Comparison of ENCODE assay signal across 9 cellular contexts in the genomic region with DNA sequence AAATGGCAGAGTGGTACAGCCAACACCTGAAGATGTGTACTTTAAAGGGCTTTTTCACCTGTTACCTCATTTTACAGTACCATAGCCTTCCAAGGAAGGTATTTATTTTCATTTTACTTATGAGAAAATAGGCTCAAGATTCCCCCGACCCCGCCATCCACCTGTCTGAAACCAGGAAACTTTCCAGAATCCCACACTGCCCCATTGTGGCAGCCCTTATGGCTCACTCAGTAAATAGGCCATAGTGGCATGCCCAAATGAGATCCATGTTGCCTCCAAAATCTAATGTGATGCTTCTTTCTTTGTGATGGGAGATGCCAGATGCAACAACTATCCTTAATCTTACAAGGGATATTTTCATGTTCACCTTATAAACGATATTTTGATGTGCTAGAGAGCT.
DNase-seq lines count a peak whose midpoint lies in the region; ATAC-seq and TF ChIP-seq lines count a peak whose summit lies in the region.
"Had no signal": no experiment of that assay in that cellular context is flagged by ENCODE, and none has a peak within 500 bp of the region (broad histone marks: within the 10 kb centered on the region; RNA-seq: fewer than 3 reads in every experiment).

No MANE protein-coding gene starts in this region.

- no peak overlapping the region for H4K5ac ChIP-seq in mesendoderm (ENCODE audit: low read length)

- no peak for ATAC-seq in HG03432 (IDR thresholded peaks at IDR 0.05; ENCODE audit: unreplicated experiment)

- H3K23ac ChIP-seq in mesendoderm (ENCODE audit: low read length) = no peak overlapping the region

- H3K4me1 ChIP-seq in mesendoderm (ENCODE audit: control insufficient read depth, low read depth, low read length) = peaks cover 3% of the 10 kb centered on the region

- no peaks in the 10 kb centered on the region for H3K9me3 ChIP-seq in WERI-Rb-1 (ENCODE audit: severe bottlenecking)
- H3K9me3 ChIP-seq: tibial nerve had no signal

- H3K36me3 ChIP-seq in WERI-Rb-1 = no peaks in the 10 kb centered on the region
- no peaks in the 10 kb centered on the region for H3K36me3 ChIP-seq in mesendoderm (ENCODE audit: control insufficient read depth, insufficient read depth, low read length)
- H3K36me3 ChIP-seq: tibial nerve had no signal

- no peak overlapping the region; the same call in 1 of the 2 replicates for H3K27ac ChIP-seq in WERI-Rb-1
- no peak overlapping the region for H3K27ac ChIP-seq in mesendoderm (ENCODE audit: low read depth, low read length)

- H3K27me3 ChIP-seq in WERI-Rb-1 (ENCODE audit: insufficient read depth, low read depth, severe bottlenecking) (no peaks in the 10 kb centered on the region), mesendoderm (ENCODE audit: insufficient read depth, low read length, poor library complexity) (no peaks in the 10 kb centered on the region)
- H3K27me3 ChIP-seq: tibial nerve had no signal

- H2BK5ac ChIP-seq in mesendoderm (ENCODE audit: low read length) = no peak overlapping the region

- H3K79me2 ChIP-seq in mesendoderm (ENCODE audit: control insufficient read depth, insufficient read depth, low read length) = no peaks in the 10 kb centered on the region

- no peak overlapping the region for H3K9ac ChIP-seq in mesendoderm (ENCODE audit: low read length)

- H2AK5ac ChIP-seq in mesendoderm (ENCODE audit: low read length) = no peak overlapping the region

- H2BK120ac ChIP-seq in mesendoderm (ENCODE audit: low read depth, low read length) = no peak overlapping the region

- H3K18ac ChIP-seq in mesendoderm (ENCODE audit: low read length) = no peak overlapping the region

- H4K8ac ChIP-seq in mesendoderm (ENCODE audit: low read depth, low read length) = no peak overlapping the region

- H3K4me3 ChIP-seq in WERI-Rb-1 (ENCODE audit: low read depth, low read length) = no peak overlapping the region
- H3K4me3 ChIP-seq in mesendoderm (ENCODE audit: low read length) = no peak overlapping the region
- H3K4me3 ChIP-seq: tibial nerve had no signal

- peak; percentile 8 to 36 for DNase-seq in NCI-H2081 (lab: John Stamatoyannopoulos, UW)
- no peak for DNase-seq in NCI-H2081 treated with DMSO at 0.1 percent for 48 hours (lab: John Stamatoyannopoulos, UW)
- peak; percentile 62 for DNase-seq in HT-29 (ENCODE audit: low spot score)
- DNase-seq in WERI-Rb-1 = peak; percentile 45
- DNase-seq in mesendoderm = peak; percentile 62
- DNase-seq in stimulated activated naive CD4-positive, alpha-beta T cell (lab: John Stamatoyannopoulos, UW) = no peak
- DNase-seq in activated CD8-positive, alpha-beta memory T cell treated with anti-CD3 and anti-CD28 coated beads for 24 hours = no peak

- H3K79me1 ChIP-seq in mesendoderm (ENCODE audit: low read length) = no peaks in the 10 kb centered on the region

- no peak overlapping the region for H3K4ac ChIP-seq in mesendoderm (ENCODE audit: low read depth, low read length)

- peak; percentile 14; the same call in 1 of the 2 replicates for TF ChIP-seq CTCF in WERI-Rb-1 (IDR thresholded peaks at IDR 0.05; ENCODE audit: low read depth, low read length)

- no peak overlapping the region for H2BK15ac ChIP-seq in mesendoderm (replicated peaks; ENCODE audit: low read depth)

- no peak overlapping the region for H3K4me2 ChIP-seq in mesendoderm (ENCODE audit: low read length)

- H3K56ac ChIP-seq in mesendoderm (ENCODE audit: low read length) = no peak overlapping the region

- WGBS in mesendoderm (ENCODE audit: extremely low coverage, insufficient coverage, low lambda C conversion rate) = no CpG with 5 or more reads among the region's 3 CpGs

Comparison
In these comparisons a context has a peak if more than half of its experiments do, and no peak if none do; other contexts are left out.
1. DNase-seq: peak in NCI-H2081 (2 of 2), HT-29 (single experiment), WERI-Rb-1 (single experiment) and mesendoderm (single experiment); none in NCI-H2081 treated with DMSO at 0.1 percent for 48 hours (single experiment), stimulated activated naive CD4-positive, alpha-beta T cell (0 of 6) and activated CD8-positive, alpha-beta memory T cell treated with anti-CD3 and anti-CD28 coated beads for 24 hours (single experiment).